In the genomic region with DNA sequence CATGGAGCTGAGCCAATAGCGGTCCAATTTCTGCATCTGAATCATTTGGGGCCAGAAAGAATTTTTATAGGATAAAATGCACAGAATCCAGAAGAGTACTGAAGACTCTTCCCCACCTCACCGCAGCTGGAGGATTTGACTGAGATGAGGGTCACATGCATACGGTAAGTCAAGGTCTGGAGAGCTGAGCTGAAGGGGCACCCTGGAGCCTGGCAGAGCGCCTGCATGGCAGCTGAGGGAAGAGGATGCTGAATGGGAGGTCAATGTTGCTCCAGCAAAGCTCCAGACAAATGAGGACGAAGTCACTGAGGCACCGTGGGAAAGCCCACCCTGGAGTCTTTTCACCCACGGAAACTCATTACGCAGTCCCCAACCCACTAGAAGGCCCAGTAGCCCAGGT, we compare ENCODE assay signal across 9 cellular contexts. TPM values are rescaled to one million over a fixed set of nuclear protein-coding genes. Genes with fewer than 3 reads are reported as not detected.
"Had no signal": no experiment of that assay in that cellular context is flagged by ENCODE, and none has a peak within 500 bp of the region (broad histone marks: within the 10 kb centered on the region; RNA-seq: fewer than 3 reads in every experiment).

No MANE protein-coding gene starts in this region.

- H2AFZ ChIP-seq: GM23248 had no signal

- H3K27ac ChIP-seq: GM23248 had no signal

- H3K4me3 Mint-ChIP-seq: HFFc6 had no signal

- H3K36me3 ChIP-seq: HAP-1 had no signal

- H3K4me3 ChIP-seq: GM23248, HAP-1, K562 had no signal

- H3K27ac Mint-ChIP-seq: HFFc6 had no signal

- H3K9me3 ChIP-seq: HAP-1 had no signal

- H3K9me3 Mint-ChIP-seq: HFFc6 had no signal

- H3K9ac ChIP-seq: GM23248 had no signal

- DNase-seq: GM23248, GOT3, H7, HFFc6, IMR-90, KG1 had no signal

- H3K4me1 ChIP-seq: HAP-1 had no signal

RNA-seq across cellular contexts. Expression of a gene that starts 43.4 kb away (rescaled TPM):
- total RNA-seq: GM23248, HFFc6, HT-29, IMR-90, K562 had no signal
- polyA plus RNA-seq: GM23248, IMR-90, K562 had no signal
